In genomic region chr7:112199672-112200071, GRCh38 we compare ENCODE assay signal across 1 cellular context.
A peak's percentile ranks its signal among the peaks of the same experiment; 100 is the strongest.
TF ChIP-seq lines count a peak whose summit lies in the region.

No MANE protein-coding gene starts in this region.

TF ChIP-seq in IMR-90, 13 proteins besides CTCF, POLR2A, EP300 and RAD21 (continued from another document):
- no peak for TF ChIP-seq NFE2L2 (IDR thresholded peaks at IDR 0.05; ENCODE audit: low read depth, low read length)
- no peak for TF ChIP-seq FOS (IDR thresholded peaks at IDR 0.05; ENCODE audit: low read depth, low read length)
- no peak for TF ChIP-seq RFX5 (IDR thresholded peaks at IDR 0.05; ENCODE audit: low read depth, low read length)
- no peak for TF ChIP-seq USF2 (IDR thresholded peaks at IDR 0.05; ENCODE audit: low read depth, low read length)
- no peak for TF ChIP-seq MAZ (IDR thresholded peaks at IDR 0.05; ENCODE audit: borderline replicate concordance, low read depth, low read length)
- peak; percentile 70 for TF ChIP-seq CEBPB (IDR thresholded peaks at IDR 0.05; ENCODE audit: low read depth, low read length)
- TF ChIP-seq SMC3 (IDR thresholded peaks at IDR 0.05; ENCODE audit: low read depth, low read length), result no peak
TF ChIP-seq in IMR-90: peak in this region for 1.
